In the genomic region with DNA sequence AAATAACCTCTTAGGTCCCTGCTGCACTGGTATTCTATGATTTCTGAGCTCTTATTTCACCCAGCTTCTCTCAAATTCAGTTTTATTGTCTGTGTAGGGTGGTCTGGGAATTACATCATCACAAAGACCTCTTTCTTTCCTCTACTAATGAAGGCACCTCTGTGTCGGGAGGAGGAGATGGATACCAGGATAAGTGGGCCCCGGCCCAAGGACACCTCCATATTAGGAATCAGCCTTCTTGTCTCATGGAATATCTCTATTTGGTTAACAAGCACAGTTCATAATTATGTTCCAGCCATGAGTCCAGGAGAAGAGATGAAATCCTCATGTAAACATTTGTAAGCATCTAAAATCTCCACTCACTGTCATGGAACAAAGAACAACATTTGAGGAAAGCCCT, we compare ENCODE assay signal across 1 cellular context.
A peak's percentile ranks its signal among the peaks of the same experiment; 100 is the strongest.
TF ChIP-seq lines count a peak whose summit lies in the region.

No MANE protein-coding gene starts in this region.

TF ChIP-seq in HepG2, 621 proteins besides CTCF, POLR2A, EP300 and RAD21:
- TF ChIP-seq FOXA1 (IDR thresholded peaks at IDR 0.05) (no peak), FOXA1 (CRISPR knock-in tag; IDR thresholded peaks at IDR 0.05) (0 out of 2 replicates have a peak, but pooled peaks have one; percentile 3), ZNF335 (CRISPR knock-in tag; IDR thresholded peaks at IDR 0.05) (no peak), ZBTB7B (CRISPR knock-in tag; IDR thresholded peaks at IDR 0.05) (0 out of 2 replicates have a peak, but pooled peaks have one; percentile 56), MLLT10 (CRISPR knock-in tag; IDR thresholded peaks at IDR 0.05) (no peak), ZNF772 (CRISPR knock-in tag; IDR thresholded peaks at IDR 0.05) (no peak), NCOA2 (CRISPR knock-in tag; IDR thresholded peaks at IDR 0.05) (peak; percentile 40; the same call in 1 of the 2 replicates), RELA (CRISPR knock-in tag; IDR thresholded peaks at IDR 0.05) (no peak), PCBP1 (IDR thresholded peaks at IDR 0.05; ENCODE audit: borderline replicate concordance, low read depth, low read length) (no peak), SRF (IDR thresholded peaks at IDR 0.05; ENCODE audit: low read depth, low read length) (peak; percentile 82), KDM5B (CRISPR knock-in tag; IDR thresholded peaks at IDR 0.05; ENCODE audit: borderline replicate concordance) (no peak), PRMT3 (CRISPR knock-in tag; IDR thresholded peaks at IDR 0.05; ENCODE audit: borderline replicate concordance, low read depth) (no peak), ATF7 (IDR thresholded peaks at IDR 0.05) (no peak), ATF7 (CRISPR knock-in tag; IDR thresholded peaks at IDR 0.05) (no peak)
- TF ChIP-seq, protein P1, sequence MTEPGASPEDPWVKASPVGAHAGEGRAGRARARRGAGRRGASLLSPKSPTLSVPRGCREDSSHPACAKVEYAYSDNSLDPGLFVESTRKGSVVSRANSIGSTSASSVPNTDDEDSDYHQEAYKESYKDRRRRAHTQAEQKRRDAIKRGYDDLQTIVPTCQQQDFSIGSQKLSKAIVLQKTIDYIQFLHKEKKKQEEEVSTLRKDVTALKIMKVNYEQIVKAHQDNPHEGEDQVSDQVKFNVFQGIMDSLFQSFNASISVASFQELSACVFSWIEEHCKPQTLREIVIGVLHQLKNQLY (CRISPR knock-in tag; IDR thresholded peaks at IDR 0.05) = no peak
- TF ChIP-seq, protein P2, sequence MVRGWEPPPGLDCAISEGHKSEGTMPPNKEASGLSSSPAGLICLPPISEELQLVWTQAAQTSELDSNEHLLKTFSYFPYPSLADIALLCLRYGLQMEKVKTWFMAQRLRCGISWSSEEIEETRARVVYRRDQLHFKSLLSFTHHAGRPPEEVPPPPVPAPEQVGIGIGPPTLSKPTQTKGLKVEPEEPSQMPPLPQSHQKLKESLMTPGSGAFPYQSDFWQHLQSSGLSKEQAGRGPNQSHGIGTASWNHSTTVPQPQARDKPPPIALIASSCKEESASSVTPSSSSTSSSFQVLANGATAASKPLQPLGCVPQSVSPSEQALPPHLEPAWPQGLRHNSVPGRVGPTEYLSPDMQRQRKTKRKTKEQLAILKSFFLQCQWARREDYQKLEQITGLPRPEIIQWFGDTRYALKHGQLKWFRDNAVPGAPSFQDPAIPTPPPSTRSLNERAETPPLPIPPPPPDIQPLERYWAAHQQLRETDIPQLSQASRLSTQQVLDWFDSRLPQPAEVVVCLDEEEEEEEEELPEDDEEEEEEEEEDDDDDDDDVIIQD (CRISPR knock-in tag; IDR thresholded peaks at IDR 0.05; ENCODE audit: low read depth) = no peak
